10 cellular contexts compared by ENCODE assay signal in genomic region chr2:237488901-237489860, GRCh38. TPM values are rescaled to one million over a fixed set of nuclear protein-coding genes. Genes with fewer than 3 reads are reported as not detected.
DNase-seq lines count a peak whose midpoint lies in the region; ATAC-seq and TF ChIP-seq lines count a peak whose summit lies in the region.
"Had no signal": no experiment of that assay in that cellular context is flagged by ENCODE, and none has a peak within 500 bp of the region (broad histone marks: within the 10 kb centered on the region; RNA-seq: fewer than 3 reads in every experiment).

No MANE protein-coding gene starts in this region.

- no peaks in the 10 kb centered on the region for H3K9me2 ChIP-seq in MM.1S (replicated peaks; ENCODE audit: insufficient read depth, low read length)

- no peaks in the 10 kb centered on the region for H4K20me1 ChIP-seq in MM.1S (ENCODE audit: insufficient read depth, low read length)

- H3F3A ChIP-seq in MM.1S (ENCODE audit: insufficient read depth, low read length) = no peaks in the 10 kb centered on the region

- H3K36me3 ChIP-seq in Peyer's patch (no peaks in the 10 kb centered on the region), rectal smooth muscle tissue (ENCODE audit: control insufficient read depth, insufficient read depth, low read length) (peaks cover 3% of the 10 kb centered on the region), MM.1S (replicated peaks; ENCODE audit: insufficient read depth, low read length) (no peaks in the 10 kb centered on the region)
- H3K36me3 ChIP-seq: sigmoid colon had no signal

- H3K79me2 ChIP-seq in MM.1S (ENCODE audit: low read length) = no peaks in the 10 kb centered on the region

- ATAC-seq in GM18873 (IDR thresholded peaks at IDR 0.05; ENCODE audit: low FRiP score, unreplicated experiment) = no peak
- no peak for ATAC-seq in HG02588 (IDR thresholded peaks at IDR 0.05; ENCODE audit: unreplicated experiment)

- H3K9ac ChIP-seq in rectal smooth muscle tissue (ENCODE audit: low read length) = no peak overlapping the region
- no peak overlapping the region for H3K9ac ChIP-seq in MM.1S (ENCODE audit: low read length)

- TF ChIP-seq CTCF in Peyer's patch (IDR thresholded peaks at IDR 0.05) = no peak
- TF ChIP-seq CTCF in MM.1S (IDR thresholded peaks at IDR 0.05; ENCODE audit: low read length) = no peak
- no peak for TF ChIP-seq CTCF in GM10266 (IDR thresholded peaks at IDR 0.05; ENCODE audit: control insufficient read depth, insufficient read depth, low read depth, missing control alignments)

- H3K9me3 ChIP-seq in Peyer's patch (peaks cover 0 to 12% (median 0%) of the 10 kb centered on the region in 4 donors), MM.1S (replicated peaks; ENCODE audit: insufficient read depth, low read length) (no peaks in the 10 kb centered on the region)

- H3K27ac ChIP-seq in Peyer's patch (peak overlapping the region in 3 of 4 donors; percentile 7 to 68 (median 67)), rectal smooth muscle tissue (ENCODE audit: low read depth, low read length) (no peak overlapping the region), MM.1S (ENCODE audit: low read length) (no peak overlapping the region)

- H3K4me3 ChIP-seq in Peyer's patch (peak overlapping the region in 1 of 4 donors; percentile 46), rectal smooth muscle tissue (ENCODE audit: low read length) (peak overlapping the region; percentile 22), MM.1S (ENCODE audit: low read length) (no peak overlapping the region)
- H3K4me3 ChIP-seq: sigmoid colon had no signal

- no peak overlapping the region for H3K4me2 ChIP-seq in MM.1S (ENCODE audit: low read depth, low read length)

- DNase-seq in EL = peak; percentile 54
- DNase-seq in Peyer's patch = peak in 2 of 3 donors; percentile 54 to 62
- DNase-seq in glomerular visceral epithelial cell (ENCODE audit: extremely low spot score) = peak; percentile 69
- DNase-seq in MM.1S = no peak
- no peak for DNase-seq in GM10266 (ENCODE audit: extremely low spot score)
- DNase-seq: activated CD4-positive, alpha-beta T cell treated with anti-CD3 and anti-CD28 coated beads for 4 hours; sigmoid colon had no signal

- H3K27me3 ChIP-seq in Peyer's patch (peaks cover 0 to 9% of the 10 kb centered on the region in 2 donors), rectal smooth muscle tissue (ENCODE audit: control insufficient read depth, insufficient read depth, low read length) (peaks cover 7% of the 10 kb centered on the region), MM.1S (replicated peaks; ENCODE audit: insufficient read depth, low read length) (peaks cover 44% of the 10 kb centered on the region)

- TF ChIP-seq POLR2A in Peyer's patch (IDR thresholded peaks at IDR 0.05) = peak in 1 of 2 donors; percentile 21

- H3K4me1 ChIP-seq in Peyer's patch (peaks cover 0 to 18% (median 0%) of the 10 kb centered on the region in 4 donors), rectal smooth muscle tissue (ENCODE audit: control insufficient read depth, insufficient read depth, low read length) (peaks cover 3% of the 10 kb centered on the region), MM.1S (ENCODE audit: low read length) (no peaks in the 10 kb centered on the region)

- H2AFZ ChIP-seq in MM.1S (ENCODE audit: low read length) = no peak overlapping the region

RNA-seq across cellular contexts. Expression of gene MLPH, which starts 2.1 kb away (rescaled TPM):
- total RNA-seq in Peyer's patch = 100 to 1,000 TPM in 3 of 4 donors, 10 to 100 TPM in 1; 82.5 to 195 (median 116) TPM

Comparison
In these comparisons a context has a peak if more than half of its experiments do, and no peak if none do; other contexts are left out.
1. DNase-seq: peak in EL (single experiment), Peyer's patch (2 of 3) and glomerular visceral epithelial cell (single experiment); none in MM.1S (single experiment) and GM10266 (single experiment).
2. H3K27ac ChIP-seq: peak in Peyer's patch (3 of 4); none in rectal smooth muscle tissue (single experiment) and MM.1S (single experiment).